Comparison of ENCODE assay signal across 21 cellular contexts in genomic region chr10:72049969-72050781, GRCh38. TPM values are rescaled to one million over a fixed set of nuclear protein-coding genes. Genes with fewer than 3 reads are reported as not detected.
DNase-seq lines count a peak whose midpoint lies in the region; ATAC-seq and TF ChIP-seq lines count a peak whose summit lies in the region.
"Had no signal": no experiment of that assay in that cellular context is flagged by ENCODE, and none has a peak within 500 bp of the region (broad histone marks: within the 10 kb centered on the region; RNA-seq: fewer than 3 reads in every experiment).

No MANE protein-coding gene starts in this region.

- H3K9me2 ChIP-seq in SK-N-SH (no peaks in the 10 kb centered on the region), Karpas-422 (replicated peaks; ENCODE audit: insufficient read depth, low read length) (no peaks in the 10 kb centered on the region)

- no peaks in the 10 kb centered on the region for H3K36me3 ChIP-seq in SK-N-SH (replicated peaks in 1 of 2; ENCODE audit: control insufficient read depth in 1 of 2, insufficient read depth in 2 of 2, low read length in 1 of 2)
- H3K36me3 ChIP-seq in Karpas-422 (ENCODE audit: insufficient read depth, low read length): no peaks in the 10 kb centered on the region
- H3K36me3 ChIP-seq in neural progenitor cell: no peaks in the 10 kb centered on the region
- H3K36me3 ChIP-seq in CD8-positive, alpha-beta memory T cell (ENCODE audit: insufficient read depth, low read length): no peaks in the 10 kb centered on the region
- H3K36me3 ChIP-seq: brain microvascular endothelial cell, colonic mucosa, HAP-1, ovary had no signal

- no peaks in the 10 kb centered on the region for H3K79me2 ChIP-seq in SK-N-SH (ENCODE audit: insufficient read depth)
- H3K79me2 ChIP-seq in Karpas-422 (ENCODE audit: low read length): no peaks in the 10 kb centered on the region
- no peaks in the 10 kb centered on the region for H3K79me2 ChIP-seq in neural progenitor cell (ENCODE audit: low read depth)

- TF ChIP-seq RAD21 in SK-N-SH (IDR thresholded peaks at IDR 0.05; ENCODE audit: low read length): no peak

- H3K9me3 Mint-ChIP-seq in WTC11 (peaks cover 7% of the 10 kb centered on the region), neural progenitor cell (peaks cover 8% of the 10 kb centered on the region)
- H3K9me3 Mint-ChIP-seq in CD8-positive, alpha-beta memory T cell: peaks cover 0 to 3% (median 0%) of the 10 kb centered on the region in 5 donors

- H3K4me1 ChIP-seq in SK-N-SH (ENCODE audit: control insufficient read depth in 1 of 2, insufficient read depth in 2 of 2, low read depth in 1 of 2, low read length in 1 of 2) (no peaks in the 10 kb centered on the region; a peak in 1 of 4 replicates), Karpas-422 (ENCODE audit: low read length) (peaks cover 6% of the 10 kb centered on the region), neural progenitor cell (no peaks in the 10 kb centered on the region)
- H3K4me1 ChIP-seq in CD8-positive, alpha-beta memory T cell (ENCODE audit: insufficient read depth, low read length): no peaks in the 10 kb centered on the region
- H3K4me1 ChIP-seq: colonic mucosa had no signal

- TF ChIP-seq CTCF in SK-N-SH (IDR thresholded peaks at IDR 0.05) (no peak), WTC11 (IDR thresholded peaks at IDR 0.05) (no peak), neural progenitor cell (IDR thresholded peaks at IDR 0.05) (no peak)

- H4K20me1 ChIP-seq in SK-N-SH (ENCODE audit: insufficient read depth) (no peaks in the 10 kb centered on the region), Karpas-422 (ENCODE audit: insufficient read depth, low read depth, low read length) (no peaks in the 10 kb centered on the region), neural progenitor cell (ENCODE audit: low read depth) (no peaks in the 10 kb centered on the region)

- POLR2A ChIA-PET in SK-N-SH (lab: Yijun Ruan, JAX) (no interaction called here), WTC11 (lab: Charles Lee) (no interaction called here)
- POLR2A ChIA-PET in CD8-positive, alpha-beta memory T cell (lab: Charles Lee): no interaction called here

- 66% methylated on average over 5 of the region's 5 CpGs for WGBS in SK-N-SH (ENCODE audit: low lambda C conversion rate)

- H2AFZ ChIP-seq in SK-N-SH (ENCODE audit: low read depth) (no peak overlapping the region), Karpas-422 (ENCODE audit: low read length) (no peak overlapping the region), neural progenitor cell (replicated peaks) (no peak overlapping the region)

- no peak overlapping the region for H3K4me2 ChIP-seq in SK-N-SH
- no peak overlapping the region for H3K4me2 ChIP-seq in Karpas-422 (ENCODE audit: low read depth, low read length, poor library complexity, severe bottlenecking)
- no peak overlapping the region for H3K4me2 ChIP-seq in neural progenitor cell

- H3K9ac ChIP-seq in SK-N-SH (no peak overlapping the region), Karpas-422 (ENCODE audit: low read length) (no peak overlapping the region), neural progenitor cell (no peak overlapping the region)

- H3K4me3 Mint-ChIP-seq in WTC11 (no peak overlapping the region), neural progenitor cell (peak overlapping the region; percentile 13)
- H3K4me3 Mint-ChIP-seq in CD8-positive, alpha-beta memory T cell: no peak overlapping the region
- H3K4me3 Mint-ChIP-seq: naive thymus-derived CD4-positive, alpha-beta T cell had no signal

- H3K4me1 Mint-ChIP-seq in WTC11 (peaks cover 7% of the 10 kb centered on the region), neural progenitor cell (peaks cover 20% of the 10 kb centered on the region)
- peaks cover 6 to 8% (median 7%) of the 10 kb centered on the region in 3 donors for H3K4me1 Mint-ChIP-seq in CD8-positive, alpha-beta memory T cell

- DNase-seq in SK-N-SH: no peak
- peak; percentile 48 for DNase-seq in Karpas-422
- peak; percentile 39 for DNase-seq in WTC11 (ENCODE audit: low spot score)
- DNase-seq in neural progenitor cell (ENCODE audit: low spot score): peak; percentile 47
- no peak for DNase-seq in CD8-positive, alpha-beta memory T cell
- DNase-seq: activated CD4-positive, alpha-beta T cell treated with anti-CD3 and anti-CD28 coated beads, Interleukin-2, amount 50 U/mL, for 48 hours; activated CD4-positive, CD25-positive, alpha-beta regulatory T cell; activated effector memory CD4-positive, alpha-beta T cell treated with Interleukin-2 at 50 U/mL for 16 hours; brain microvascular endothelial cell; colonic mucosa; Kasumi-1; naive thymus-derived CD4-positive, alpha-beta T cell; NCI-H1930; ovary; substantia nigra; T1000 had no signal

- H3K4me3 ChIP-seq in SK-N-SH (ENCODE audit: low read depth in 2 of 2, low read length in 1 of 2): no peak overlapping the region
- no peak overlapping the region for H3K4me3 ChIP-seq in Karpas-422 (ENCODE audit: low read length)
- H3K4me3 ChIP-seq in neural progenitor cell: no peak overlapping the region
- H3K4me3 ChIP-seq in CD8-positive, alpha-beta memory T cell (ENCODE audit: low read length): no peak overlapping the region
- H3K4me3 ChIP-seq: colonic mucosa, HAP-1, ovary had no signal

- H3K9me3 ChIP-seq in SK-N-SH (no peaks in the 10 kb centered on the region), Karpas-422 (ENCODE audit: low read length) (peaks cover 5% of the 10 kb centered on the region), neural progenitor cell (ENCODE audit: low read depth) (no peaks in the 10 kb centered on the region)
- H3K9me3 ChIP-seq in CD8-positive, alpha-beta memory T cell (ENCODE audit: low read length): no peaks in the 10 kb centered on the region
- H3K9me3 ChIP-seq: colonic mucosa, HAP-1, ovary had no signal

- H3F3A ChIP-seq in SK-N-SH (replicated peaks; ENCODE audit: insufficient read depth) (no peaks in the 10 kb centered on the region), neural progenitor cell (ENCODE audit: low read depth) (no peaks in the 10 kb centered on the region)

- H3K27me3 Mint-ChIP-seq in WTC11 (ENCODE audit: low read depth) (peaks cover 3% of the 10 kb centered on the region; the same call in 1 of the 2 replicates), neural progenitor cell (ENCODE audit: insufficient read depth, low read depth) (peaks cover 10% of the 10 kb centered on the region)
- H3K27me3 Mint-ChIP-seq in CD8-positive, alpha-beta memory T cell: peaks cover 0 to 2% of the 10 kb centered on the region in 2 donors
- H3K27me3 Mint-ChIP-seq: naive thymus-derived CD4-positive, alpha-beta T cell had no signal

- CTCF ChIA-PET in SK-N-SH (lab: Yijun Ruan, JAX) (interaction anchor here (0.7 to 11.9 kb wide), 11 partner anchors 13 to 290 kb away, joined by 3 to 250 read pairs (median 35); partner anchors contain the start of gene CHST3), WTC11 (lab: Charles Lee) (interaction anchor here (0.9 to 4.3 kb wide), 12 partner anchors 10 to 270 kb away, joined by 3 to 84 read pairs (median 20); partner anchors contain the start of gene SPOCK2)
- CTCF ChIA-PET in CD8-positive, alpha-beta memory T cell (lab: Charles Lee): interaction anchor here (1.1 to 3.6 kb wide), 6 partner anchors 8 to 287 kb away, joined by 3 to 37 read pairs (median 8); no protein-coding TSS in a partner anchor

- H3K27ac ChIP-seq in SK-N-SH (ENCODE audit: low read depth in 2 of 2, low read length in 1 of 2) (no peak overlapping the region), Karpas-422 (ENCODE audit: low read length) (no peak overlapping the region), neural progenitor cell (no peak overlapping the region)
- no peak overlapping the region for H3K27ac ChIP-seq in CD8-positive, alpha-beta memory T cell (ENCODE audit: low read depth, low read length)
- H3K27ac ChIP-seq: brain microvascular endothelial cell, colonic mucosa had no signal

- TF ChIP-seq EP300 in SK-N-SH (IDR thresholded peaks at IDR 0.05; ENCODE audit: borderline replicate concordance in 1 of 2, low read depth in 1 of 2, low read length in 1 of 2): no peak

- H3K27me3 ChIP-seq in SK-N-SH (ENCODE audit: insufficient read depth) (no peaks in the 10 kb centered on the region), Karpas-422 (ENCODE audit: low read length) (peaks cover 2% of the 10 kb centered on the region; the same call in 1 of the 2 replicates), neural progenitor cell (no peaks in the 10 kb centered on the region)
- no peaks in the 10 kb centered on the region for H3K27me3 ChIP-seq in CD8-positive, alpha-beta memory T cell (ENCODE audit: insufficient read depth, low read length, poor library complexity, severe bottlenecking)
- H3K27me3 ChIP-seq: brain microvascular endothelial cell, colonic mucosa, ovary had no signal

- ATAC-seq in SK-N-SH treated with all-trans-retinoic acid at 6 μM for 48 hours (no peak), WTC11 (peak; percentile 68), GM18502 (IDR thresholded peaks at IDR 0.05; ENCODE audit: poor library complexity, unreplicated experiment) (no peak), GM21447 (IDR thresholded peaks at IDR 0.05; ENCODE audit: unreplicated experiment) (no peak)
- ATAC-seq: naive thymus-derived CD4-positive, alpha-beta T cell had no signal

- H3K27ac Mint-ChIP-seq in WTC11 (no peak overlapping the region), neural progenitor cell (peak overlapping the region; percentile 38)
- H3K27ac Mint-ChIP-seq in CD8-positive, alpha-beta memory T cell: no peak overlapping the region

- H3K36me3 Mint-ChIP-seq in WTC11 (no peaks in the 10 kb centered on the region), neural progenitor cell (no peaks in the 10 kb centered on the region)
- H3K36me3 Mint-ChIP-seq in CD8-positive, alpha-beta memory T cell: no peaks in the 10 kb centered on the region

TF ChIP-seq in SK-N-SH, 30 proteins besides CTCF, POLR2A, EP300 and RAD21 (continues in another document):
- TF ChIP-seq RFX5 (IDR thresholded peaks at IDR 0.05; ENCODE audit: low read length): peak; percentile 61; the same call in 1 of the 2 replicates

TF ChIP-seq in SK-N-SH treated with all-trans-retinoic acid at 6 μM for 48 hours, 23 proteins besides CTCF, POLR2A, EP300 and RAD21 (continues in another document):
- TF ChIP-seq ZFP3 (CRISPR knock-in tag; IDR thresholded peaks at IDR 0.05) (no peak), ZC3H10 (CRISPR knock-in tag; IDR thresholded peaks at IDR 0.05) (no peak), ZNF8 (CRISPR knock-in tag; IDR thresholded peaks at IDR 0.05) (no peak), OSR1 (CRISPR knock-in tag; IDR thresholded peaks at IDR 0.05) (no peak), CSDC2 (CRISPR knock-in tag; IDR thresholded peaks at IDR 0.05) (no peak)

TF ChIP-seq in WTC11, 78 proteins besides CTCF, POLR2A, EP300 and RAD21 (continues in another document):
- peak; percentile 63 for TF ChIP-seq NFYB (CRISPR knock-in tag; conservative IDR thresholded peaks at IDR 0.05; ENCODE audit: low read depth)

RNA-seq across cellular contexts. Expression of gene SPOCK2, which starts 38.2 kb away (rescaled TPM):
- 0.18 and 0.63 TPM in 2 replicates for polyA plus RNA-seq in SK-N-SH (2012; rRNA removed)
- 0.14 and 0.46 TPM in 2 replicates for polyA plus RNA-seq in SK-N-SH (2012; cell fraction: cytosol; rRNA removed)
- 1.2 and 1.4 TPM in 2 replicates for polyA plus RNA-seq in SK-N-SH (2012; cell fraction: nucleus; rRNA removed)
- 4.4 TPM in 1 of 2 replicates, not detected in the other for total RNA-seq in Karpas-422 (2014; rRNA removed; shearing (Covaris generic); ENCODE audit: low replicate concordance)
- total RNA-seq in WTC11 (2021) (4.0 to 4.7 TPM (median 4.1 TPM) in 3 replicates), neural progenitor cell (ENCODE audit: low replicate concordance) (1.9 and 3.2 TPM in 2 replicates)
- 10 to 100 TPM; 63.0 to 69.2 TPM for total RNA-seq in CD8-positive, alpha-beta memory T cell
- 202 TPM for polyA plus RNA-seq in CD8-positive, alpha-beta memory T cell
- total RNA-seq: HT1080 had no signal

Comparison
In these comparisons a context has a peak if more than half of its experiments do, and no peak if none do; other contexts are left out.
1. DNase-seq: peak in Karpas-422 (single experiment), WTC11 (single experiment) and neural progenitor cell (single experiment); none in SK-N-SH (single experiment) and CD8-positive, alpha-beta memory T cell (0 of 5).
2. RNA of gene SPOCK2, which starts 38.2 kb away (total RNA-seq): 63.0 to 69.2 TPM in CD8-positive, alpha-beta memory T cell; 4.0 to 4.7 TPM in WTC11, 1.9 to 3.2 TPM in neural progenitor cell and 4.4 TPM in Karpas-422; every median in the first group is over 10 times any median in the second.
3. Of the 6 proteins assayed by ChIP-seq in both WTC11 and SK-N-SH: peak only in WTC11: USF2; only in SK-N-SH: none; in both: none; in neither: 5.